1 cellular context compared by ENCODE assay signal in the genomic region with DNA sequence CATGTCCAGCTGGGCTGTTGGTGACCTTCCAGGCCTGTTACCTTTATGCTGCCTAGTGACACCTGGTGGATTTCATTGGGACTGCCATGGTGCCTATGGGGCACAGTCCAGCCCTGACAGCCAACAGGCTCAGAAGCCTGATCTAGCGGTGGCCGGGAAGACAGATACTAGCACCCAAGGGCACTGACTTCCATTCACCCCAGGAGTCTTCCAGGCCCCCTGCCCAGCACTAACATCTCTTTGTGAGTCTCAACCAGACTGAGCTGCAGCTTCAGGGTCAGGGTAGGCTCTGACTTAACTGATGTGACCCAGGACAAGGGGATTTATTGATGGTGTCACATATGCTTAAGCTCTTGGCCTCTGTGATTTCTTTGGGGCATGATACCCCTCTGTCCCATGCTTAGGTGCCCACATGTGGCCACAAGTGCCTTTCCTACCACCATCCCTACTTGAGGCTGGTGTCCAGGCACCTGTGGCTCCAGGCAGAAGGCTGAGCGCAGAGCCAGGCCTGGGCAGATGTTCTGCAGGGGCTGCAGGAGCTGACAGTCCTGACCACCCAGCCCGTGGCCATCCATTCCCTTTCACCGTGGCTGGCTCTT.
A peak's percentile ranks its signal among the peaks of the same experiment; 100 is the strongest.
TF ChIP-seq lines count a peak whose summit lies in the region.
"Not testable (repeated sequence)": the region's sequence is repeated elsewhere in the genome, so short reads cannot be mapped to it uniquely, and the experiment has no call there.

No MANE protein-coding gene starts in this region.

TF ChIP-seq in HepG2, 621 proteins besides CTCF, POLR2A, EP300 and RAD21:
- TF ChIP-seq IRF2 (CRISPR knock-in tag; IDR thresholded peaks at IDR 0.05) = 0 out of 2 replicates have a peak, but pooled peaks have one; percentile 37
- TF ChIP-seq SAP130 (CRISPR knock-in tag; IDR thresholded peaks at IDR 0.05; ENCODE audit: low read depth) = peak; percentile 26; the same call in 1 of the 2 replicates
- 0 out of 2 replicates have a peak, but pooled peaks have one; percentile 16 for TF ChIP-seq MIXL1 (CRISPR knock-in tag; IDR thresholded peaks at IDR 0.05)
- TF ChIP-seq ERF (CRISPR knock-in tag; IDR thresholded peaks at IDR 0.05) = peak; percentile 50; the same call in 1 of the 2 replicates
- peak; percentile 30; the same call in 1 of the 2 replicates for TF ChIP-seq KDM2A (CRISPR knock-in tag; IDR thresholded peaks at IDR 0.05; ENCODE audit: borderline replicate concordance, low read depth)
- TF ChIP-seq NR2F6, FOXA1 (IDR thresholded peaks at IDR 0.05): not testable (repeated sequence)
- TF ChIP-seq NR2F6 (CRISPR knock-in tag; IDR thresholded peaks at IDR 0.05) = peak; percentile 59; the same call in 1 of the 2 replicates
- 0 out of 2 replicates have a peak, but pooled peaks have one; percentile 35 for TF ChIP-seq ZNF335 (CRISPR knock-in tag; IDR thresholded peaks at IDR 0.05)
- 0 out of 2 replicates have a peak, but pooled peaks have one; percentile 42 for TF ChIP-seq TSC22D2 (CRISPR knock-in tag; IDR thresholded peaks at IDR 0.05; ENCODE audit: borderline replicate concordance)
- peak; percentile 50 for TF ChIP-seq FOXA1 (CRISPR knock-in tag; IDR thresholded peaks at IDR 0.05)
- TF ChIP-seq, protein P1, sequence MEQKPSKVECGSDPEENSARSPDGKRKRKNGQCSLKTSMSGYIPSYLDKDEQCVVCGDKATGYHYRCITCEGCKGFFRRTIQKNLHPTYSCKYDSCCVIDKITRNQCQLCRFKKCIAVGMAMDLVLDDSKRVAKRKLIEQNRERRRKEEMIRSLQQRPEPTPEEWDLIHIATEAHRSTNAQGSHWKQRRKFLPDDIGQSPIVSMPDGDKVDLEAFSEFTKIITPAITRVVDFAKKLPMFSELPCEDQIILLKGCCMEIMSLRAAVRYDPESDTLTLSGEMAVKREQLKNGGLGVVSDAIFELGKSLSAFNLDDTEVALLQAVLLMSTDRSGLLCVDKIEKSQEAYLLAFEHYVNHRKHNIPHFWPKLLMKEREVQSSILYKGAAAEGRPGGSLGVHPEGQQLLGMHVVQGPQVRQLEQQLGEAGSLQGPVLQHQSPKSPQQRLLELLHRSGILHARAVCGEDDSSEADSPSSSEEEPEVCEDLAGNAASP (CRISPR knock-in tag; IDR thresholded peaks at IDR 0.05; ENCODE audit: borderline replicate concordance) = 0 out of 2 replicates have a peak, but pooled peaks have one; percentile 29
- TF ChIP-seq, protein P2, sequence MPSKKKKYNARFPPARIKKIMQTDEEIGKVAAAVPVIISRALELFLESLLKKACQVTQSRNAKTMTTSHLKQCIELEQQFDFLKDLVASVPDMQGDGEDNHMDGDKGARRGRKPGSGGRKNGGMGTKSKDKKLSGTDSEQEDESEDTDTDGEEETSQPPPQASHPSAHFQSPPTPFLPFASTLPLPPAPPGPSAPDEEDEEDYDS (CRISPR knock-in tag; IDR thresholded peaks at IDR 0.05) = 0 out of 2 replicates have a peak, but pooled peaks have one; percentile 17
- 0 out of 2 replicates have a peak, but pooled peaks have one; percentile 34 for TF ChIP-seq FOXO1 (CRISPR knock-in tag; IDR thresholded peaks at IDR 0.05)
- 0 out of 2 replicates have a peak, but pooled peaks have one; percentile 6 for TF ChIP-seq TBX3 (IDR thresholded peaks at IDR 0.05; ENCODE audit: borderline replicate concordance)
- 0 out of 2 replicates have a peak, but pooled peaks have one; percentile 30 for TF ChIP-seq FOSL2 (CRISPR knock-in tag; IDR thresholded peaks at IDR 0.05)
- 0 out of 2 replicates have a peak, but pooled peaks have one; percentile 37 for TF ChIP-seq BCL6 (CRISPR knock-in tag; IDR thresholded peaks at IDR 0.05)
- peak; percentile 94 for TF ChIP-seq ZNF619 (CRISPR knock-in tag; IDR thresholded peaks at IDR 0.05)
- peak; percentile 55; the same call in 1 of the 2 replicates for TF ChIP-seq RXRA (CRISPR knock-in tag; IDR thresholded peaks at IDR 0.05)
- TF ChIP-seq, protein P3, sequence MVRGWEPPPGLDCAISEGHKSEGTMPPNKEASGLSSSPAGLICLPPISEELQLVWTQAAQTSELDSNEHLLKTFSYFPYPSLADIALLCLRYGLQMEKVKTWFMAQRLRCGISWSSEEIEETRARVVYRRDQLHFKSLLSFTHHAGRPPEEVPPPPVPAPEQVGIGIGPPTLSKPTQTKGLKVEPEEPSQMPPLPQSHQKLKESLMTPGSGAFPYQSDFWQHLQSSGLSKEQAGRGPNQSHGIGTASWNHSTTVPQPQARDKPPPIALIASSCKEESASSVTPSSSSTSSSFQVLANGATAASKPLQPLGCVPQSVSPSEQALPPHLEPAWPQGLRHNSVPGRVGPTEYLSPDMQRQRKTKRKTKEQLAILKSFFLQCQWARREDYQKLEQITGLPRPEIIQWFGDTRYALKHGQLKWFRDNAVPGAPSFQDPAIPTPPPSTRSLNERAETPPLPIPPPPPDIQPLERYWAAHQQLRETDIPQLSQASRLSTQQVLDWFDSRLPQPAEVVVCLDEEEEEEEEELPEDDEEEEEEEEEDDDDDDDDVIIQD (CRISPR knock-in tag; IDR thresholded peaks at IDR 0.05; ENCODE audit: low read depth) = 0 out of 2 replicates have a peak, but pooled peaks have one; percentile 42
- TF ChIP-seq SMC3 (IDR thresholded peaks at IDR 0.05; ENCODE audit: low read length) = 0 out of 2 replicates have a peak, but pooled peaks have one; percentile 1
- TF ChIP-seq STAG1 (CRISPR knock-in tag; IDR thresholded peaks at IDR 0.05) = peak; percentile 70
- TF ChIP-seq ZNF124 (CRISPR knock-in tag; IDR thresholded peaks at IDR 0.05) = 0 out of 2 replicates have a peak, but pooled peaks have one; percentile 65
- 0 out of 2 replicates have a peak, but pooled peaks have one; percentile 45 for TF ChIP-seq ZNF644 (CRISPR knock-in tag; IDR thresholded peaks at IDR 0.05; ENCODE audit: low read depth)
- 0 out of 2 replicates have a peak, but pooled peaks have one; percentile 31 for TF ChIP-seq MIER3 (CRISPR knock-in tag; IDR thresholded peaks at IDR 0.05; ENCODE audit: borderline replicate concordance)
- 0 out of 2 replicates have a peak, but pooled peaks have one; percentile 13 for TF ChIP-seq ZNF614 (CRISPR knock-in tag; IDR thresholded peaks at IDR 0.05; ENCODE audit: borderline replicate concordance)
- TF ChIP-seq ELF3 (CRISPR knock-in tag; IDR thresholded peaks at IDR 0.05) = peak; percentile 47; the same call in 1 of the 2 replicates
- TF ChIP-seq FOXK1 (CRISPR knock-in tag; IDR thresholded peaks at IDR 0.05; ENCODE audit: borderline replicate concordance, low read depth) = peak; percentile 46; the same call in 1 of the 2 replicates
- TF ChIP-seq, protein P4, sequence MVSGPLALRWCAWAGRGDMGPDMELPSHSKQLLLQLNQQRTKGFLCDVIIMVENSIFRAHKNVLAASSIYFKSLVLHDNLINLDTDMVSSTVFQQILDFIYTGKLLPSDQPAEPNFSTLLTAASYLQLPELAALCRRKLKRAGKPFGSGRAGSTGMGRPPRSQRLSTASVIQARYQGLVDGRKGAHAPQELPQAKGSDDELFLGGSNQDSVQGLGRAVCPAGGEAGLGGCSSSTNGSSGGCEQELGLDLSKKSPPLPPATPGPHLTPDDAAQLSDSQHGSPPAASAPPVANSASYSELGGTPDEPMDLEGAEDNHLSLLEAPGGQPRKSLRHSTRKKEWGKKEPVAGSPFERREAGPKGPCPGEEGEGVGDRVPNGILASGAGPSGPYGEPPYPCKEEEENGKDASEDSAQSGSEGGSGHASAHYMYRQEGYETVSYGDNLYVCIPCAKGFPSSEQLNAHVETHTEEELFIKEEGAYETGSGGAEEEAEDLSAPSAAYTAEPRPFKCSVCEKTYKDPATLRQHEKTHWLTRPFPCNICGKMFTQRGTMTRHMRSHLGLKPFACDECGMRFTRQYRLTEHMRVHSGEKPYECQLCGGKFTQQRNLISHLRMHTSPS (CRISPR knock-in tag; IDR thresholded peaks at IDR 0.05; ENCODE audit: low read depth) = peak; percentile 40; the same call in 1 of the 2 replicates
